Comparison of ENCODE assay signal across 12 cellular contexts in genomic region chr19:12884627-12884925, GRCh38. TPM values are rescaled to one million over a fixed set of nuclear protein-coding genes. Genes with fewer than 3 reads are reported as not detected.
DNase-seq lines count a peak whose midpoint lies in the region; ATAC-seq and TF ChIP-seq lines count a peak whose summit lies in the region.
"Had no signal": no experiment of that assay in that cellular context is flagged by ENCODE, and none has a peak within 500 bp of the region (broad histone marks: within the 10 kb centered on the region; RNA-seq: fewer than 3 reads in every experiment).

No MANE protein-coding gene starts in this region.

- no peaks in the 10 kb centered on the region for H3K27me3 ChIP-seq in CD8-positive, alpha-beta T cell (ENCODE audit: insufficient read depth, low read length)
- H3K27me3 ChIP-seq in neural progenitor cell = peaks cover 67% of the 10 kb centered on the region

- no TSS peak for BruUV-seq in MCF 10A (replicated peaks; lab: Mats Ljungman, UMichigan)

- POLR2A ChIA-PET in CD8-positive, alpha-beta T cell (lab: Charles Lee) = interaction anchor here (0.9 to 1.9 kb wide), 5 partner anchors 12 to 92 kb away, joined by 4 to 8 read pairs (median 6); partner anchors contain the start of genes CALR and FARSA
- POLR2A ChIA-PET in MCF 10A (lab: Yijun Ruan, JAX) = interaction anchor here (0.7 to 1.0 kb wide), 2 partner anchors 54 to 93 kb away, joined by 3 to 6 read pairs; partner anchors contain the start of gene JUNB

- TF ChIP-seq CTCF in CD8-positive, alpha-beta T cell (IDR thresholded peaks at IDR 0.05) = no peak
- TF ChIP-seq CTCF in MCF 10A (IDR thresholded peaks at IDR 0.05; ENCODE audit: unreplicated experiment) = no peak
- TF ChIP-seq CTCF in neural progenitor cell (IDR thresholded peaks at IDR 0.05) = no peak

- H3K4me1 Mint-ChIP-seq in CD8-positive, alpha-beta T cell (ENCODE audit: low read depth) = peaks cover 30% of the 10 kb centered on the region
- H3K4me1 Mint-ChIP-seq in IgD-negative memory B cell (peaks cover 10 to 19% (median 11%) of the 10 kb centered on the region in 3 donors), MCF 10A (ENCODE audit: insufficient read depth, unreplicated experiment) (no peaks in the 10 kb centered on the region), neural progenitor cell (peaks cover 16% of the 10 kb centered on the region)

- H3K9me3 Mint-ChIP-seq in CD8-positive, alpha-beta T cell = no peaks in the 10 kb centered on the region
- H3K9me3 Mint-ChIP-seq in IgD-negative memory B cell (peaks cover 0 to 9% (median 0%) of the 10 kb centered on the region in 3 donors), MCF 10A (ENCODE audit: unreplicated experiment) (no peaks in the 10 kb centered on the region), neural progenitor cell (peaks cover 11% of the 10 kb centered on the region)

- H3K9ac ChIP-seq in neural progenitor cell = no peak overlapping the region

- H3K36me3 Mint-ChIP-seq in CD8-positive, alpha-beta T cell = no peaks in the 10 kb centered on the region
- H3K36me3 Mint-ChIP-seq in IgD-negative memory B cell (no peaks in the 10 kb centered on the region), MCF 10A (ENCODE audit: insufficient read depth, unreplicated experiment) (no peaks in the 10 kb centered on the region), neural progenitor cell (peaks cover 4% of the 10 kb centered on the region)

- H2AFZ ChIP-seq in neural progenitor cell (replicated peaks) = peak overlapping the region; percentile 89

- DNase-seq in CD8-positive, alpha-beta T cell = no peak
- DNase-seq in MCF 10A (ENCODE audit: unreplicated experiment) = no peak
- DNase-seq in neural progenitor cell (ENCODE audit: low spot score) = no peak
- no peak for DNase-seq in Kasumi-1 (lab: John Stamatoyannopoulos, UW)
- DNase-seq in NCI-H146 treated with DMSO at 0.1 percent for 48 hours (lab: John Stamatoyannopoulos, UW; ENCODE audit: unreplicated experiment) = no peak
- DNase-seq in NCI-H524 (lab: John Stamatoyannopoulos, UW) = no peak
- DNase-seq in stimulated activated CD4-positive, alpha-beta T cell treated with anti-CD3 and anti-CD28 coated beads, Interleukin-1b, Interleukin-23, amount 100 ng/mL, for 48 hours = no peak
- DNase-seq: NCI-H1105 treated with DMSO at 0.1 percent for 48 hours had no signal

- no peaks in the 10 kb centered on the region for H3K27me3 Mint-ChIP-seq in CD8-positive, alpha-beta T cell (ENCODE audit: low read depth)
- no peaks in the 10 kb centered on the region for H3K27me3 Mint-ChIP-seq in IgD-negative memory B cell
- no peaks in the 10 kb centered on the region for H3K27me3 Mint-ChIP-seq in MCF 10A (ENCODE audit: insufficient read depth, unreplicated experiment)
- H3K27me3 Mint-ChIP-seq in neural progenitor cell (ENCODE audit: insufficient read depth, low read depth) = peaks cover 54% of the 10 kb centered on the region

- H4K20me1 ChIP-seq in neural progenitor cell (ENCODE audit: low read depth) = no peaks in the 10 kb centered on the region

- ATAC-seq in CD8-positive, alpha-beta T cell = no peak
- ATAC-seq: left ventricle myocardium superior, sciatic nerve had no signal

- peaks cover 29% of the 10 kb centered on the region for H3K4me1 ChIP-seq in CD8-positive, alpha-beta T cell (ENCODE audit: insufficient read depth, low read length)
- peaks cover 3% of the 10 kb centered on the region for H3K4me1 ChIP-seq in neural progenitor cell

- H3K27ac Mint-ChIP-seq in CD8-positive, alpha-beta T cell = no peak overlapping the region
- H3K27ac Mint-ChIP-seq in IgD-negative memory B cell (peak overlapping the region in 1 of 3 donors; percentile 98), MCF 10A (ENCODE audit: low read depth, unreplicated experiment) (no peak overlapping the region), neural progenitor cell (no peak overlapping the region)

- intact Hi-C loops in CD8-positive, alpha-beta T cell (cut with DNase I, micrococcal nuclease) = loop anchor here in 1 of 2 experiments (5.0 kb wide), 1 partner anchor 33 kb away; the partner anchor contains the start of gene SYCE2
- intact Hi-C loops in MCF 10A (cut with micrococcal nuclease) = no loop called here

- CTCF ChIA-PET in CD8-positive, alpha-beta T cell (lab: Charles Lee) = interaction anchor here (0.8 to 9.1 kb wide), 20 partner anchors 11 to 210 kb away, joined by 3 to 123 read pairs (median 5); partner anchors contain the start of genes CALR, FARSA and SYCE2
- CTCF ChIA-PET in MCF 10A (lab: Yijun Ruan, JAX) = interaction anchor here (0.5 to 2.9 kb wide), 3 partner anchors 12 to 166 kb away, joined by 3 to 20 read pairs (median 5); no protein-coding TSS in a partner anchor

- peaks cover 42% of the 10 kb centered on the region for H3F3A ChIP-seq in neural progenitor cell (ENCODE audit: low read depth)

- peak overlapping the region; percentile 90 for H3K4me3 ChIP-seq in CD8-positive, alpha-beta T cell (ENCODE audit: low read depth, low read length)
- peak overlapping the region; percentile 61 for H3K4me3 ChIP-seq in neural progenitor cell

- H3K27ac ChIP-seq in CD8-positive, alpha-beta T cell (ENCODE audit: low read depth, low read length) = no peak overlapping the region
- no peak overlapping the region for H3K27ac ChIP-seq in neural progenitor cell

- H3K36me3 ChIP-seq in CD8-positive, alpha-beta T cell (ENCODE audit: insufficient read depth, low read length) = no peaks in the 10 kb centered on the region
- H3K36me3 ChIP-seq in neural progenitor cell = no peaks in the 10 kb centered on the region

- peak overlapping the region; percentile 91 for H3K4me3 Mint-ChIP-seq in CD8-positive, alpha-beta T cell
- H3K4me3 Mint-ChIP-seq in IgD-negative memory B cell (peak overlapping the region; percentile 16 to 96 (median 88)), MCF 10A (ENCODE audit: unreplicated experiment) (peak overlapping the region; percentile 72), neural progenitor cell (peak overlapping the region; percentile 55)

- H3K9me3 ChIP-seq in CD8-positive, alpha-beta T cell (ENCODE audit: low read length) = peaks cover 7% of the 10 kb centered on the region
- H3K9me3 ChIP-seq in neural progenitor cell (ENCODE audit: low read depth) = peaks cover 3% of the 10 kb centered on the region

- no peaks in the 10 kb centered on the region for H3K79me2 ChIP-seq in neural progenitor cell (ENCODE audit: low read depth)

- H3K4me2 ChIP-seq in neural progenitor cell = peak overlapping the region; percentile 85

RNA-seq across cellular contexts. Expression of gene KLF1, which starts 2.4 kb away (rescaled TPM):
- total RNA-seq in CD8-positive, alpha-beta T cell = not detected
- polyA plus RNA-seq in IgD-negative memory B cell = not detected
- total RNA-seq in MCF 10A (2022) (not detected in 2 replicates), neural progenitor cell (ENCODE audit: low replicate concordance) (0.43 and 0.64 TPM in 2 replicates)
- total RNA-seq: fibroblast of lung, left ventricle myocardium superior had no signal
- polyA plus RNA-seq: fibroblast of lung had no signal

RNA-seq across cellular contexts. Expression of gene DNASE2, which starts 3.3 kb away (rescaled TPM):
- total RNA-seq in CD8-positive, alpha-beta T cell = 1 to 10 TPM; 5.9 to 8.4 TPM
- 49.6 TPM for polyA plus RNA-seq in IgD-negative memory B cell
- total RNA-seq in MCF 10A (2022) = 26.7 and 28.7 TPM in 2 replicates
- 8.7 and 16.5 TPM in 2 replicates for total RNA-seq in neural progenitor cell (ENCODE audit: low replicate concordance)

RNA-seq across cellular contexts. Expression of gene GCDH, which starts 6.4 kb away (rescaled TPM):
- total RNA-seq in CD8-positive, alpha-beta T cell = 10 to 100 TPM; 36.0 to 41.7 TPM
- polyA plus RNA-seq in IgD-negative memory B cell = 13.5 TPM
- total RNA-seq in MCF 10A (2022) (22.9 and 38.0 TPM in 2 replicates), neural progenitor cell (ENCODE audit: low replicate concordance) (39.5 and 75.0 TPM in 2 replicates)

RNA-seq across cellular contexts. Expression of gene SYCE2, which starts 34.5 kb away (rescaled TPM):
- 1 to 10 TPM; 2.4 to 2.9 TPM for total RNA-seq in CD8-positive, alpha-beta T cell
- polyA plus RNA-seq in IgD-negative memory B cell = not detected
- total RNA-seq in MCF 10A (2022) (0.83 and 0.91 TPM in 2 replicates), neural progenitor cell (ENCODE audit: low replicate concordance) (1.8 and 6.4 TPM in 2 replicates)
- total RNA-seq: fibroblast of lung, left ventricle myocardium superior, sciatic nerve had no signal

RNA-seq across cellular contexts. Expression of gene MAST1, which starts 46.3 kb away (rescaled TPM):
- total RNA-seq in CD8-positive, alpha-beta T cell = 1 to 10 TPM in 1 of 2 experiments, under 1 TPM in 1; 0.64 to 1.1 TPM
- polyA plus RNA-seq in IgD-negative memory B cell = 1.2 TPM
- total RNA-seq in MCF 10A (2022) (1.0 and 1.6 TPM in 2 replicates), neural progenitor cell (ENCODE audit: low replicate concordance) (8.3 and 13.3 TPM in 2 replicates)
